Comparison of ENCODE assay signal across 1 cellular context in genomic region chr9:77985996-77986395, GRCh38.
TF ChIP-seq lines count a peak whose summit lies in the region.

No MANE protein-coding gene starts in this region.

TF ChIP-seq in HepG2, 621 proteins besides CTCF, POLR2A, EP300 and RAD21 (continues in another document):
- no peak for TF ChIP-seq NBN (conservative IDR thresholded peaks at IDR 0.05)
- TF ChIP-seq RFX1 (IDR thresholded peaks at IDR 0.05) = peak; percentile 68
- no peak for TF ChIP-seq ZHX1 (CRISPR knock-in tag; IDR thresholded peaks at IDR 0.05; ENCODE audit: low read depth)
- TF ChIP-seq ELK4 (CRISPR knock-in tag; IDR thresholded peaks at IDR 0.05; ENCODE audit: borderline replicate concordance) = no peak
- no peak for TF ChIP-seq ZNF768 (CRISPR knock-in tag; IDR thresholded peaks at IDR 0.05)
- no peak for TF ChIP-seq NR2F2 (IDR thresholded peaks at IDR 0.05; ENCODE audit: borderline replicate concordance, low read depth)
- TF ChIP-seq FOXA3 (CRISPR knock-in tag; IDR thresholded peaks at IDR 0.05) = peak; percentile 70
- no peak for TF ChIP-seq FOXJ3 (CRISPR knock-in tag; IDR thresholded peaks at IDR 0.05; ENCODE audit: borderline replicate concordance)
- no peak for TF ChIP-seq TMF1 (CRISPR knock-in tag; IDR thresholded peaks at IDR 0.05; ENCODE audit: low read depth)
- 0 out of 2 replicates have a peak, but pooled peaks have one; percentile 17 for TF ChIP-seq FOXO1 (CRISPR knock-in tag; IDR thresholded peaks at IDR 0.05)
- peak; percentile 58; the same call in 1 of the 2 replicates for TF ChIP-seq ARID3A (IDR thresholded peaks at IDR 0.05; ENCODE audit: low read depth, low read length)
- no peak for TF ChIP-seq PRMT3 (CRISPR knock-in tag; IDR thresholded peaks at IDR 0.05; ENCODE audit: borderline replicate concordance, low read depth)
- TF ChIP-seq FOXK2 (IDR thresholded peaks at IDR 0.05) = peak; percentile 81
- TF ChIP-seq SNAPC4 (CRISPR knock-in tag; IDR thresholded peaks at IDR 0.05) = no peak
- no peak for TF ChIP-seq MATR3 (CRISPR knock-in tag; IDR thresholded peaks at IDR 0.05)
- no peak for TF ChIP-seq AHR (CRISPR knock-in tag; IDR thresholded peaks at IDR 0.05)
- no peak for TF ChIP-seq RORA (CRISPR knock-in tag; IDR thresholded peaks at IDR 0.05)
- peak; percentile 23; the same call in 1 of the 2 replicates for TF ChIP-seq FOXK1 (CRISPR knock-in tag; IDR thresholded peaks at IDR 0.05; ENCODE audit: borderline replicate concordance, low read depth)
- TF ChIP-seq ZNF382 (CRISPR knock-in tag; IDR thresholded peaks at IDR 0.05; ENCODE audit: borderline replicate concordance) = no peak
- TF ChIP-seq MXI1 (IDR thresholded peaks at IDR 0.05; ENCODE audit: borderline replicate concordance, low read depth, low read length) = 0 out of 3 replicates have a peak, but pooled peaks have one; percentile 20
- no peak for TF ChIP-seq ZNF605 (CRISPR knock-in tag; IDR thresholded peaks at IDR 0.05)
- no peak for TF ChIP-seq SKIL (CRISPR knock-in tag; IDR thresholded peaks at IDR 0.05; ENCODE audit: borderline replicate concordance)
- TF ChIP-seq SRSF9 (IDR thresholded peaks at IDR 0.05; ENCODE audit: borderline replicate concordance, insufficient read depth, low read depth, low read length, poor library complexity, severe bottlenecking) = no peak
- TF ChIP-seq SRY (CRISPR knock-in tag; IDR thresholded peaks at IDR 0.05) = no peak
- no peak for TF ChIP-seq JUN (CRISPR knock-in tag; IDR thresholded peaks at IDR 0.05)
- no peak for TF ChIP-seq HIVEP1 (CRISPR knock-in tag; IDR thresholded peaks at IDR 0.05)
- no peak for TF ChIP-seq ZNF329 (CRISPR knock-in tag; IDR thresholded peaks at IDR 0.05; ENCODE audit: low read depth)
- TF ChIP-seq NFAT5 (CRISPR knock-in tag; IDR thresholded peaks at IDR 0.05) = no peak
- peak; percentile 35; the same call in 1 of the 2 replicates for TF ChIP-seq ZNF12 (CRISPR knock-in tag; IDR thresholded peaks at IDR 0.05)
- no peak for TF ChIP-seq UBTF (CRISPR knock-in tag; IDR thresholded peaks at IDR 0.05)
- TF ChIP-seq PHF21A (CRISPR knock-in tag; IDR thresholded peaks at IDR 0.05) = 0 out of 2 replicates have a peak, but pooled peaks have one; percentile 27
- no peak for TF ChIP-seq CAMTA2 (CRISPR knock-in tag; IDR thresholded peaks at IDR 0.05; ENCODE audit: borderline replicate concordance)
- peak; percentile 83 for TF ChIP-seq BCL6 (CRISPR knock-in tag; IDR thresholded peaks at IDR 0.05)
- TF ChIP-seq ZNF530 (CRISPR knock-in tag; IDR thresholded peaks at IDR 0.05; ENCODE audit: low read depth) = no peak
- 0 out of 2 replicates have a peak, but pooled peaks have one; percentile 15 for TF ChIP-seq SAP130 (CRISPR knock-in tag; IDR thresholded peaks at IDR 0.05; ENCODE audit: low read depth)
- 0 out of 2 replicates have a peak, but pooled peaks have one; percentile 35 for TF ChIP-seq ZMYM4 (CRISPR knock-in tag; IDR thresholded peaks at IDR 0.05)
- peak; percentile 26 for TF ChIP-seq SKI (IDR thresholded peaks at IDR 0.05; ENCODE audit: partially characterized antibody)
- TF ChIP-seq MEIS2 (CRISPR knock-in tag; IDR thresholded peaks at IDR 0.05) = no peak
- TF ChIP-seq ZNF644 (CRISPR knock-in tag; IDR thresholded peaks at IDR 0.05; ENCODE audit: low read depth) = no peak
- TF ChIP-seq ARNT (IDR thresholded peaks at IDR 0.05) = no peak
- no peak for TF ChIP-seq SNAI1 (CRISPR knock-in tag; IDR thresholded peaks at IDR 0.05; ENCODE audit: borderline replicate concordance)
- no peak for TF ChIP-seq TSC22D2 (CRISPR knock-in tag; IDR thresholded peaks at IDR 0.05; ENCODE audit: borderline replicate concordance)
- no peak for TF ChIP-seq YEATS4 (CRISPR knock-in tag; IDR thresholded peaks at IDR 0.05; ENCODE audit: borderline replicate concordance)
- no peak for TF ChIP-seq ZFP36L1 (CRISPR knock-in tag; IDR thresholded peaks at IDR 0.05)
- 0 out of 2 replicates have a peak, but pooled peaks have one; percentile 46 for TF ChIP-seq ZKSCAN8 (CRISPR knock-in tag; IDR thresholded peaks at IDR 0.05; ENCODE audit: borderline replicate concordance)
